1 cellular context compared by ENCODE assay signal in the genomic region with DNA sequence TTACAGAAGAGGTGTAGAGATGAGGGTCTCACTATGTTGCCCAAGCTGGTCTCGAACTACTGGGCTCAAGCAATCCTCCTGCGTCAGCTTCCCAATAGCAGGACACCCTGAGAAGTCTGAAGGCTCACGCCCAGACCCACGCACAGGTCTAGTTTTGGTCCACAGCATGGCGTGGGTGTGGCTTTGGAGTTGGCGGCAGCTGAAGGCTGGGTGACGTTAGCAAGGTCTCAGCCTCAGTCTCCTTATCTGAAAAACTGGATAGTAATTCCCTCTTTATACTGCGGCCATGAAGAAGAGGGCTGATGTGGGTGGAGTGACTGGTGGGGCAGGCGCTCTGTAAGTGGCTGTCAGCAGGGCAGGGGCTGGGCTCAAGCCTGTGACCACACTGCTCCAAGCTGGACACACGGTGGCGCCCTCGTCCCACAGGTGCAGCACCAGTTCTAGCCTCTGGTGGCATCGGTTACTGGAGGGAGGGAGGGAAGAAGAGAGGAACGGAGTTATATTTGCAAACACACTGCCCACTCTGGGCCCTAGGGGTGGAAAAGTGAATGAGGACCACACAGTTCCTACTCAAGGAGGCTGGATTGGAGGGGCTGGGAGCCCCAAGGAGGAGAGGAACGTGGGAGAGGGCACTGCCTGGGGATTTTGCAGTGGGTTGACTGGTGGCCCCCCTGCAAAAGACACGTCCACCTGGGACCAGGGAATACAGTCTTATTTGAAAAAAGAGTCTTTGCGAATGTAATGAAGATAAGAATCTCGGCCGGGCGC.
TF ChIP-seq lines count a peak whose summit lies in the region.

No MANE protein-coding gene starts in this region.

TF ChIP-seq in IMR-90, 13 proteins besides CTCF, POLR2A, EP300 and RAD21 (continued from another document):
- TF ChIP-seq, protein P1, sequence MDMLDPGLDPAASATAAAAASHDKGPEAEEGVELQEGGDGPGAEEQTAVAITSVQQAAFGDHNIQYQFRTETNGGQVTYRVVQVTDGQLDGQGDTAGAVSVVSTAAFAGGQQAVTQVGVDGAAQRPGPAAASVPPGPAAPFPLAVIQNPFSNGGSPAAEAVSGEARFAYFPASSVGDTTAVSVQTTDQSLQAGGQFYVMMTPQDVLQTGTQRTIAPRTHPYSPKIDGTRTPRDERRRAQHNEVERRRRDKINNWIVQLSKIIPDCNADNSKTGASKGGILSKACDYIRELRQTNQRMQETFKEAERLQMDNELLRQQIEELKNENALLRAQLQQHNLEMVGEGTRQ (IDR thresholded peaks at IDR 0.05; ENCODE audit: low read depth, low read length): no peak
TF ChIP-seq in IMR-90: peak in this region for 3.
